9 cellular contexts compared by ENCODE assay signal in genomic region chr11:114159320-114159719, GRCh38.
DNase-seq lines count a peak whose midpoint lies in the region; ATAC-seq, FAIRE-seq and TF ChIP-seq lines count a peak whose summit lies in the region.
"Had no signal": no experiment of that assay in that cellular context is flagged by ENCODE, and none has a peak within 500 bp of the region (broad histone marks: within the 10 kb centered on the region; RNA-seq: fewer than 3 reads in every experiment).

No MANE protein-coding gene starts in this region.

- H3K4me3 Mint-ChIP-seq in naive thymus-derived CD8-positive, alpha-beta T cell: peak overlapping the region in 9 of 10 donors; percentile 56 to 80 (median 75)

- no peaks in the 10 kb centered on the region for H3K27me3 ChIP-seq in heart left ventricle
- H3K27me3 ChIP-seq in colonic mucosa: no peaks in the 10 kb centered on the region

- no peak for FAIRE-seq in HTR-8/SVneo (lab: Jason Lieb, UNC)

- H3K4me3 ChIP-seq in heart left ventricle (peak overlapping the region in 2 of 12 donors; percentile 27 to 41), colonic mucosa (no peak overlapping the region), urinary bladder (ENCODE audit: low read depth, low read length) (no peak overlapping the region)
- H3K4me3 ChIP-seq: SJSA1 had no signal

- TF ChIP-seq CTCF in heart left ventricle (IDR thresholded peaks at IDR 0.05) (no peak), colonic mucosa (IDR thresholded peaks at IDR 0.05) (no peak)

- no peaks in the 10 kb centered on the region for H3K36me3 Mint-ChIP-seq in naive thymus-derived CD8-positive, alpha-beta T cell

- H3K27ac Mint-ChIP-seq in naive thymus-derived CD8-positive, alpha-beta T cell: peak overlapping the region; percentile 72 to 97 (median 96)

- no peaks in the 10 kb centered on the region for H3K27me3 Mint-ChIP-seq in naive thymus-derived CD8-positive, alpha-beta T cell

- H3K9ac ChIP-seq in colonic mucosa (ENCODE audit: low read depth in 2 of 2, low read length in 2 of 2): peak overlapping the region in 1 of 2 donors; percentile 19

- POLR2A ChIA-PET in naive thymus-derived CD8-positive, alpha-beta T cell (lab: Charles Lee): interaction anchor here (0.8 to 7.4 kb wide), 13 partner anchors 10 to 121 kb away, joined by 3 to 74 read pairs (median 7); no protein-coding TSS in a partner anchor

- no peaks in the 10 kb centered on the region for H3K9me3 Mint-ChIP-seq in naive thymus-derived CD8-positive, alpha-beta T cell

- 19 to 28% (median 25%) methylated on average over 5 of the region's 5 CpGs for WGBS in heart left ventricle, 4 donors
- WGBS in urinary bladder: 49% methylated on average over 5 of the region's 5 CpGs

- H3K4me1 Mint-ChIP-seq in naive thymus-derived CD8-positive, alpha-beta T cell: peaks cover 48 to 95% (median 94%) of the 10 kb centered on the region in 4 donors

- peaks cover 55 to 99% (median 90%) of the 10 kb centered on the region in 12 donors for H3K4me1 ChIP-seq in heart left ventricle
- peaks cover 30% of the 10 kb centered on the region for H3K4me1 ChIP-seq in colonic mucosa
- H3K4me1 ChIP-seq in urinary bladder (ENCODE audit: insufficient read depth): peaks cover 8% of the 10 kb centered on the region

- peaks cover 0 to 18% (median 8%) of the 10 kb centered on the region in 9 donors for H3K36me3 ChIP-seq in heart left ventricle
- no peaks in the 10 kb centered on the region for H3K36me3 ChIP-seq in colonic mucosa
- no peaks in the 10 kb centered on the region for H3K36me3 ChIP-seq in urinary bladder (ENCODE audit: insufficient read depth)
- H3K36me3 ChIP-seq: SJSA1 had no signal

- ATAC-seq in heart left ventricle: no peak
- no peak for ATAC-seq in naive thymus-derived CD8-positive, alpha-beta T cell
- ATAC-seq in GM19452 (IDR thresholded peaks at IDR 0.05; ENCODE audit: unreplicated experiment): no peak

- H3K9me3 ChIP-seq in heart left ventricle (no peaks in the 10 kb centered on the region), colonic mucosa (no peaks in the 10 kb centered on the region)
- H3K9me3 ChIP-seq: SJSA1 had no signal

- H3K27ac ChIP-seq in heart left ventricle (peak overlapping the region; percentile 87 to 100 (median 98)), colonic mucosa (peak overlapping the region; percentile 48), urinary bladder (ENCODE audit: low read depth) (peak overlapping the region; percentile 86)
- H3K27ac ChIP-seq: SJSA1 had no signal

- DNase-seq in heart left ventricle (no peak), cardiac septum (ENCODE audit: low spot score) (no peak), colonic mucosa (no peak), HTR-8/SVneo (ENCODE audit: insufficient read length, low spot score) (no peak), HuH-7.5 (ENCODE audit: low spot score) (no peak)
- no peak for DNase-seq in naive thymus-derived CD8-positive, alpha-beta T cell

- intact Hi-C loops in heart left ventricle (cut with DNase I) (loop anchor here in 1 of 10 donors (2.0 kb wide), 1 partner anchor 75 kb away; no protein-coding TSS in a partner anchor), cardiac septum (cut with DNase I) (no loop called here), colonic mucosa (cut with DNase I) (no loop called here)

- no peak for TF ChIP-seq POLR2A in heart left ventricle (IDR thresholded peaks at IDR 0.05)

Comparison
In these comparisons a context has a peak if more than half of its experiments do, and no peak if none do; other contexts are left out.
1. H3K27ac ChIP-seq: peak in every context shown above with its lines; median percentile 98 in heart left ventricle; 86 in urinary bladder; 48 in colonic mucosa.